ENCODE assay signal across 8 cellular contexts in the genomic region with DNA sequence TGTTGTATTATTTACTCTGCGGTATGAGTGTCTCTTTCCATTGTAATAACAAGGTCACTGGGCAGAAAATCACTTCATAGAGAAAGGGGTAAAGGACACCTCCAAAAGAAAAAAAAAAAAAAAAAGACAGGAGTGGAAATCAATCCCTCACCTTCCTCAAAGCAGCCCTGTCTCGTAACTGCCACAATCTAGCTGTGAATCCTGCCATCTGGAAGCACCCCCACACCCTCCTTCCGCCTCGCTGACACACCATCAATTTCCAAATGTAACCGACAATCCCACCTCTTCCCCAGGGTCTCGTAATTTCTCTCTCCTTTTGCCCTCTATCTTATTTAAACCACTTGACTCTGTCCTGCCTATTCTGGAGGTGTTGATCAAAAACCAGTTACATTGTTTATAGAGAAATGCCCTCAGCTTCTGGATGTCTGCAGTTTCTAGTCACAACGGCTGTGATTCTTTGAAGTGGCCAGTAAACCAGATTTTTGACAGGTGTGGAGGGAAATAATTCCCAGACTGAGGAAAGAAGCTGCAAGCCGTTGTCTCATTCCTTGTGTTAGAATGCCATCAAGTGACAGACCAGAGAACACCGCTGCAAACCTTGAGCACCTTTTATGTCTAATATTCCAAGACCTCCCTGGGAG. TPM values are rescaled to one million over a fixed set of nuclear protein-coding genes. Genes with fewer than 3 reads are reported as not detected.
DNase-seq lines count a peak whose midpoint lies in the region; ATAC-seq lines count a peak whose summit lies in the region.

No MANE protein-coding gene starts in this region.

- DNase-seq in DMS53 treated with DMSO at 0.1 percent for 48 hours (lab: John Stamatoyannopoulos, UW; ENCODE audit: unreplicated experiment) (peak; percentile 31), LoVo (ENCODE audit: low spot score) (peak; percentile 21), SK-MEL-5 (ENCODE audit: low read depth, low spot score) (peak; percentile 60), left kidney (ENCODE audit: low read depth, low spot score) (peak; percentile 89), ecto neural progenitor cell (ENCODE audit: low spot score) (no peak)
- no peak for DNase-seq in activated naive CD4-positive, alpha-beta T cell (lab: John Stamatoyannopoulos, UW)
- DNase-seq in stimulated activated naive CD4-positive, alpha-beta T cell treated with Interleukin-2 at 50 U/mL for 16 hours (lab: John Stamatoyannopoulos, UW), result no peak

- in situ Hi-C loops in SK-MEL-5 (cut with HindIII; ENCODE audit: low pct_unique_long_range_greater_than_20kb, low sequenced_read_pairs), result no loop called here

- ATAC-seq in HG03469 (IDR thresholded peaks at IDR 0.05; ENCODE audit: unreplicated experiment), result no peak

RNA-seq across cellular contexts. Expression of gene POP4, which starts 9.1 kb away (rescaled TPM):
- total RNA-seq in SK-MEL-5 (2014; rRNA removed; shearing (Covaris generic)), result 105 TPM in 2 replicates
- polyA plus RNA-seq in SK-MEL-5 (2015; cell fraction: cytosol; rRNA removed), result 59.5 and 71.9 TPM in 2 replicates
- polyA plus RNA-seq in SK-MEL-5 (2015; cell fraction: nucleus; rRNA removed), result 153 and 215 TPM in 2 replicates

Comparison
In these comparisons a context has a peak if more than half of its experiments do, and no peak if none do; other contexts are left out.
1. DNase-seq: peak in DMS53 treated with DMSO at 0.1 percent for 48 hours (single experiment), LoVo (single experiment), SK-MEL-5 (single experiment) and left kidney (single experiment); none in activated naive CD4-positive, alpha-beta T cell (0 of 4), stimulated activated naive CD4-positive, alpha-beta T cell treated with Interleukin-2 at 50 U/mL for 16 hours (single experiment) and ecto neural progenitor cell (single experiment).